32 cellular contexts compared by ENCODE assay signal in genomic region chr2:172070936-172071335, GRCh38. TPM values are rescaled to one million over a fixed set of nuclear protein-coding genes. Genes with fewer than 3 reads are reported as not detected.
"Had no signal": no experiment of that assay in that cellular context is flagged by ENCODE, and none has a peak within 500 bp of the region (broad histone marks: within the 10 kb centered on the region; RNA-seq: fewer than 3 reads in every experiment).

No MANE protein-coding gene starts in this region.

- H3K27ac Mint-ChIP-seq: activated B cell treated with CpG ODN at 0.5 μM for 24 hours; activated CD8-positive, alpha-beta T cell treated with anti-CD3 and anti-CD28 coated beads for 36 hours; activated naive CD8-positive, alpha-beta T cell; activated T-helper 17 cell treated with anti-CD3 and anti-CD28 coated beads, Interleukin-2, amount 50 U/mL, for 72 hours; effector memory CD8-positive, alpha-beta T cell had no signal

- H3K4me1 Mint-ChIP-seq: activated B cell treated with CpG ODN at 0.5 μM for 24 hours; activated T-helper 17 cell treated with anti-CD3 and anti-CD28 coated beads, Interleukin-2, amount 50 U/mL, for 72 hours had no signal

- H3K9me3 Mint-ChIP-seq: activated B cell treated with CpG ODN at 0.5 μM for 24 hours; activated CD8-positive, alpha-beta T cell treated with anti-CD3 and anti-CD28 coated beads for 36 hours; activated T-cell treated with anti-CD3 and anti-CD28 coated beads, Interleukin-2, amount 50 U/mL, for 4 hours; activated T-helper 17 cell treated with anti-CD3 and anti-CD28 coated beads, Interleukin-2, amount 50 U/mL, for 72 hours; effector memory CD8-positive, alpha-beta T cell had no signal

- H3K27me3 Mint-ChIP-seq: activated B cell treated with CpG ODN at 0.5 μM for 24 hours had no signal

- DNase-seq: activated B cell treated with CpG ODN at 0.5 μM for 24 hours; activated CD4-positive, alpha-beta T cell treated with anti-CD3 and anti-CD28 coated beads for 48 hours; activated CD4-positive, alpha-beta T cell treated with anti-CD3 and anti-CD28 coated beads, Interleukin-2, amount 50 U/mL, for 1 hour; activated CD4-positive, alpha-beta T cell treated with anti-CD3 and anti-CD28 coated beads, Interleukin-2, amount 50 U/mL, for 48 hours; activated CD8-positive, alpha-beta memory T cell treated with anti-CD3 and anti-CD28 coated beads for 24 hours; activated CD8-positive, alpha-beta T cell treated with anti-CD3 and anti-CD28 coated beads for 36 hours; activated effector memory CD4-positive, alpha-beta T cell treated with Interleukin-2 at 50 U/mL for 16 hours; activated gamma-delta T cell treated with Interleukin-2 at 50 U/mL for 16 hours; activated naive CD4-positive, alpha-beta T cell treated with anti-CD3 and anti-CD28 coated beads, Interleukin-2, amount 50 U/mL, for 16 hours; activated naive CD4-positive, alpha-beta T cell treated with Interleukin-2 at 50 U/mL for 16 hours; activated T-cell treated with anti-CD3 and anti-CD28 coated beads, Interleukin-2, amount 50 U/mL, for 4 hours; amniotic stem cell; anterior cingulate cortex; body of pancreas; caudate nucleus; cortex of kidney; dermis blood vessel endothelial cell; effector CD4-positive, alpha-beta T cell; effector memory CD8-positive, alpha-beta T cell; erythroblast; foreskin keratinocyte; gastrocnemius medialis; glutamatergic neuron; heart left ventricle; T1000; WERI-Rb-1 had no signal

- H3K27me3 ChIP-seq: body of pancreas, esophagus muscularis mucosa, foreskin keratinocyte, gastrocnemius medialis had no signal

- H3K4me3 ChIP-seq: body of pancreas, esophagus muscularis mucosa, gastrocnemius medialis, heart left ventricle had no signal

- H3K4me3 Mint-ChIP-seq: activated B cell treated with CpG ODN at 0.5 μM for 24 hours; activated CD8-positive, alpha-beta T cell treated with anti-CD3 and anti-CD28 coated beads for 36 hours; activated naive CD8-positive, alpha-beta T cell; activated T-cell treated with anti-CD3 and anti-CD28 coated beads, Interleukin-2, amount 50 U/mL, for 4 hours; activated T-helper 17 cell treated with anti-CD3 and anti-CD28 coated beads, Interleukin-2, amount 50 U/mL, for 72 hours; effector memory CD8-positive, alpha-beta T cell had no signal

- H3K9me3 ChIP-seq: body of pancreas, esophagus muscularis mucosa, gastrocnemius medialis, heart left ventricle had no signal

- FAIRE-seq: colon had no signal

- H3K36me3 ChIP-seq: esophagus muscularis mucosa, gastrocnemius medialis, WERI-Rb-1 had no signal

- H3K4me1 ChIP-seq: body of pancreas, esophagus muscularis mucosa, foreskin keratinocyte, gastrocnemius medialis, heart left ventricle had no signal

- ATAC-seq: activated CD4-positive, CD25-positive, alpha-beta regulatory T cell treated with anti-CD3 and anti-CD28 coated beads, Interleukin-2, amount 50 U/mL, for 24 hours; activated CD8-positive, alpha-beta T cell treated with anti-CD3 and anti-CD28 coated beads for 36 hours; activated T-cell treated with anti-CD3 and anti-CD28 coated beads, Interleukin-2, amount 50 U/mL, for 4 hours; activated T-helper 17 cell treated with anti-CD3 and anti-CD28 coated beads, Interleukin-2, amount 50 U/mL, for 72 hours; body of pancreas; effector memory CD8-positive, alpha-beta T cell; foreskin keratinocyte; gastrocnemius medialis; heart left ventricle had no signal

- H3K27ac ChIP-seq: body of pancreas, esophagus muscularis mucosa, foreskin keratinocyte, gastrocnemius medialis, heart left ventricle, WERI-Rb-1 had no signal

RNA-seq across cellular contexts. Expression of gene DLX1, which starts 14.4 kb away (rescaled TPM):
- total RNA-seq: activated B cell treated with CpG ODN at 0.5 μM for 24 hours; activated CD8-positive, alpha-beta T cell treated with anti-CD3 and anti-CD28 coated beads for 36 hours; activated T-cell treated with anti-CD3 and anti-CD28 coated beads, Interleukin-2, amount 50 U/mL, for 4 hours; activated T-helper 17 cell treated with anti-CD3 and anti-CD28 coated beads, Interleukin-2, amount 50 U/mL, for 72 hours; body of pancreas; dermis blood vessel endothelial cell; T-helper 2 cell treated with Interferon-gamma antibody and Interleukin-4, amounts not matched to agents 100 ng/mL and 5 ng/mL, for 36 hours had no signal

RNA-seq across cellular contexts. Expression of gene DLX2, which starts 31.8 kb away (rescaled TPM):
- total RNA-seq: activated CD8-positive, alpha-beta T cell treated with anti-CD3 and anti-CD28 coated beads for 36 hours; activated T-cell treated with anti-CD3 and anti-CD28 coated beads, Interleukin-2, amount 50 U/mL, for 4 hours; activated T-helper 17 cell treated with anti-CD3 and anti-CD28 coated beads, Interleukin-2, amount 50 U/mL, for 72 hours; body of pancreas; dermis blood vessel endothelial cell; esophagus muscularis mucosa; gastrocnemius medialis; heart left ventricle; T-helper 2 cell treated with Interferon-gamma antibody and Interleukin-4, amounts not matched to agents 100 ng/mL and 5 ng/mL, for 36 hours had no signal
- polyA plus RNA-seq: heart left ventricle had no signal
